ENCODE assay signal across 26 cellular contexts in genomic region chr11:130912552-130912951, GRCh38.
"Had no signal": no experiment of that assay in that cellular context is flagged by ENCODE, and none has a peak within 500 bp of the region (broad histone marks: within the 10 kb centered on the region; RNA-seq: fewer than 3 reads in every experiment).

No MANE protein-coding gene starts in this region.

- H3K4me3 Mint-ChIP-seq: neural progenitor cell; stimulated activated effector memory CD8-positive, alpha-beta T cell treated with anti-CD3 and anti-CD28 coated beads, Interleukin-12 subunit alpha, Interleukin-12 subunit beta, amount 100 ng/mL, for 72 hours had no signal

- H3K9ac ChIP-seq: neural progenitor cell had no signal

- H3K9me3 Mint-ChIP-seq: natural killer cell; neural progenitor cell; stimulated activated effector memory CD8-positive, alpha-beta T cell treated with anti-CD3 and anti-CD28 coated beads, Interleukin-12 subunit alpha, Interleukin-12 subunit beta, amount 100 ng/mL, for 72 hours had no signal

- H3K27ac ChIP-seq: epithelial cell of prostate, foreskin keratinocyte, gastroesophageal sphincter, heart left ventricle, hepatocyte, left lung, neural progenitor cell, right lobe of liver, thyroid gland had no signal

- H3K4me3 ChIP-seq: coronary artery, gastroesophageal sphincter, heart left ventricle, hepatocyte, left lung, neural progenitor cell, right lobe of liver, smooth muscle cell, stomach, thyroid gland had no signal

- H3K27ac Mint-ChIP-seq: effector memory CD8-positive, alpha-beta T cell; neural progenitor cell; stimulated activated effector memory CD8-positive, alpha-beta T cell treated with anti-CD3 and anti-CD28 coated beads, Interleukin-12 subunit alpha, Interleukin-12 subunit beta, amount 100 ng/mL, for 72 hours had no signal

- H3K4me2 ChIP-seq: hepatocyte, neural progenitor cell, smooth muscle cell had no signal

- ATAC-seq: effector memory CD8-positive, alpha-beta T cell; esophagus mucosa; foreskin keratinocyte; gastroesophageal sphincter; heart left ventricle; left cardiac atrium; left lung; natural killer cell; right lobe of liver; stimulated activated effector memory CD8-positive, alpha-beta T cell treated with anti-CD3 and anti-CD28 coated beads, Interleukin-12 subunit alpha, Interleukin-12 subunit beta, amount 100 ng/mL, for 72 hours had no signal

- H3K27me3 ChIP-seq: foreskin keratinocyte, gastroesophageal sphincter, heart left ventricle, hepatocyte, left lung, right lobe of liver, stomach, thyroid gland had no signal

- H3K9me3 ChIP-seq: gastroesophageal sphincter, heart left ventricle, left lung, right lobe of liver, stomach, thyroid gland had no signal

- H3K27me3 Mint-ChIP-seq: effector memory CD8-positive, alpha-beta T cell had no signal

- H2AFZ ChIP-seq: hepatocyte, neural progenitor cell had no signal

- DNase-seq: effector memory CD8-positive, alpha-beta T cell; foreskin keratinocyte; heart left ventricle; left cardiac atrium; left lung; mammary epithelial cell; mesendoderm; midbrain; natural killer cell; retina; right lobe of liver; stimulated activated CD4-positive, alpha-beta T cell treated with anti-CD3 and anti-CD28 coated beads, Interleukin-12 subunit alpha, Interleukin-12 subunit beta, amount 100 ng/mL, for 4 hours; stimulated activated CD4-positive, alpha-beta T cell treated with anti-CD3 and anti-CD28 coated beads, Interleukin-1b, Interleukin-23, amount 100 ng/mL, for 48 hours; stimulated activated CD4-positive, alpha-beta T cell treated with anti-CD3 and anti-CD28 coated beads, Interleukin-4, amount 100 ng/mL, for 24 hours; stimulated activated naive CD4-positive, alpha-beta T cell treated with Interleukin-2 at 50 U/mL for 16 hours; stomach; thyroid gland; trophoblast cell had no signal
